7 cellular contexts compared by ENCODE assay signal in genomic region chr2:104568247-104568646, GRCh38.
"Had no signal": no experiment of that assay in that cellular context is flagged by ENCODE, and none has a peak within 500 bp of the region (broad histone marks: within the 10 kb centered on the region; RNA-seq: fewer than 3 reads in every experiment).

No MANE protein-coding gene starts in this region.

- H2AFZ ChIP-seq: GM23248 had no signal

- H3K9ac ChIP-seq: GM23248 had no signal

- H3K27ac Mint-ChIP-seq: H9 had no signal

- DNase-seq: GM23248, GOT3, H9, HCEC 1CT, IMR-90 had no signal

- H3K4me3 ChIP-seq: GM23248, K562 had no signal

- H3K27ac ChIP-seq: GM23248, HL-60 had no signal

- H3K4me3 Mint-ChIP-seq: H9 had no signal

- ATAC-seq: K562 had no signal
